In the genomic region with DNA sequence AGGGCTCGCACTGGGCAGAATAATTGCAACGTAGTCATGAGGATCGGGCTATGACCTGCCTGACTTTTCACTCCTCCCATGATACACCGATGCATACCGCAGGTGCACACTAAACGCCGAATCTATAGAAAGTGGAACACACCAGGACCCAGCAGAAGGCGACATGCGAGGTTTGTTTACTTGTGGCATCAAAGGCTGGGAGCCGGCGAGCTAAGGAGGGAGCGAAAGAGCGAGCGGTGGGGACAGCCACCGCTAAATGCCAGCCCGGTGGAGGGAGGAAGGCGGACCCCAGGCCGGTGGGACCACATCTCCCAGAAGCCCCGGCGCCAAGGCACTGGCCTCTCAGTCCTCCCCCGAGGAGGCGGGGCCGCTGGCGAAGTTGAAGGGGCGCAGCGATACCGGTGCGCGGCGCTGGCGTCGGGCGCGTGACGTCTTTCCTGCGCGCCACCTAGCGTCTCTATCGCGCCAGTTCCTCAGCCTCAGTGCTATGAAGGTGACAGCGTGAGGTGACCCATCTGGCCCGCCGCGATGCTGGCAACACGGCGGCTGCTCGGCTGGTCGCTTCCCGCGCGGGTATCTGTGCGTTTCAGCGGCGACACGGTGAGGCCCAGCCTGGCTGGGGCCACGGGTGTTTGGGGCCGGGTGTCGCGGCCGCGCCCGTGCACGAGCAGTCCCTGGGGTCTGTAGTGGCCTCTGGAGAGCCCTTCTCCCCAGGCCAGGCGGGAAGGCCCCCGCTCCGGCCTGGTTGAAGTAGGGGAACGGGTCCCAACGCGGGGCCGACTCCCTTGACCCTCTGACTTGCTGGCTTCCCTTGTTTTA, we compare ENCODE assay signal across 1 cellular context.
TF ChIP-seq lines count a peak whose summit lies in the region.

A gene (plus strand): TSS at position 460 of the 819 bp plus-strand sequence. CDS start 69 bp downstream, at position 529.

TF ChIP-seq in GM23338, 12 proteins besides CTCF, POLR2A, EP300 and RAD21 (continued from another document):
- TF ChIP-seq, protein P1, sequence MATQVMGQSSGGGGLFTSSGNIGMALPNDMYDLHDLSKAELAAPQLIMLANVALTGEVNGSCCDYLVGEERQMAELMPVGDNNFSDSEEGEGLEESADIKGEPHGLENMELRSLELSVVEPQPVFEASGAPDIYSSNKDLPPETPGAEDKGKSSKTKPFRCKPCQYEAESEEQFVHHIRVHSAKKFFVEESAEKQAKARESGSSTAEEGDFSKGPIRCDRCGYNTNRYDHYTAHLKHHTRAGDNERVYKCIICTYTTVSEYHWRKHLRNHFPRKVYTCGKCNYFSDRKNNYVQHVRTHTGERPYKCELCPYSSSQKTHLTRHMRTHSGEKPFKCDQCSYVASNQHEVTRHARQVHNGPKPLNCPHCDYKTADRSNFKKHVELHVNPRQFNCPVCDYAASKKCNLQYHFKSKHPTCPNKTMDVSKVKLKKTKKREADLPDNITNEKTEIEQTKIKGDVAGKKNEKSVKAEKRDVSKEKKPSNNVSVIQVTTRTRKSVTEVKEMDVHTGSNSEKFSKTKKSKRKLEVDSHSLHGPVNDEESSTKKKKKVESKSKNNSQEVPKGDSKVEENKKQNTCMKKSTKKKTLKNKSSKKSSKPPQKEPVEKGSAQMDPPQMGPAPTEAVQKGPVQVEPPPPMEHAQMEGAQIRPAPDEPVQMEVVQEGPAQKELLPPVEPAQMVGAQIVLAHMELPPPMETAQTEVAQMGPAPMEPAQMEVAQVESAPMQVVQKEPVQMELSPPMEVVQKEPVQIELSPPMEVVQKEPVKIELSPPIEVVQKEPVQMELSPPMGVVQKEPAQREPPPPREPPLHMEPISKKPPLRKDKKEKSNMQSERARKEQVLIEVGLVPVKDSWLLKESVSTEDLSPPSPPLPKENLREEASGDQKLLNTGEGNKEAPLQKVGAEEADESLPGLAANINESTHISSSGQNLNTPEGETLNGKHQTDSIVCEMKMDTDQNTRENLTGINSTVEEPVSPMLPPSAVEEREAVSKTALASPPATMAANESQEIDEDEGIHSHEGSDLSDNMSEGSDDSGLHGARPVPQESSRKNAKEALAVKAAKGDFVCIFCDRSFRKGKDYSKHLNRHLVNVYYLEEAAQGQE (IDR thresholded peaks at IDR 0.05; ENCODE audit: unreplicated experiment): no peak
- TF ChIP-seq POLR2AphosphoS5 (IDR thresholded peaks at IDR 0.05; ENCODE audit: low read depth) (peak; percentile 73), ZNF331 (CRISPR knock-in tag; IDR thresholded peaks at IDR 0.05; ENCODE audit: low read depth) (no peak), ZNF114 (CRISPR knock-in tag; IDR thresholded peaks at IDR 0.05) (no peak), NANOG (IDR thresholded peaks at IDR 0.05; ENCODE audit: borderline replicate concordance) (no peak), EZH2phosphoT487 (IDR thresholded peaks at IDR 0.05; ENCODE audit: unreplicated experiment) (no peak)
- TF ChIP-seq, protein P2, sequence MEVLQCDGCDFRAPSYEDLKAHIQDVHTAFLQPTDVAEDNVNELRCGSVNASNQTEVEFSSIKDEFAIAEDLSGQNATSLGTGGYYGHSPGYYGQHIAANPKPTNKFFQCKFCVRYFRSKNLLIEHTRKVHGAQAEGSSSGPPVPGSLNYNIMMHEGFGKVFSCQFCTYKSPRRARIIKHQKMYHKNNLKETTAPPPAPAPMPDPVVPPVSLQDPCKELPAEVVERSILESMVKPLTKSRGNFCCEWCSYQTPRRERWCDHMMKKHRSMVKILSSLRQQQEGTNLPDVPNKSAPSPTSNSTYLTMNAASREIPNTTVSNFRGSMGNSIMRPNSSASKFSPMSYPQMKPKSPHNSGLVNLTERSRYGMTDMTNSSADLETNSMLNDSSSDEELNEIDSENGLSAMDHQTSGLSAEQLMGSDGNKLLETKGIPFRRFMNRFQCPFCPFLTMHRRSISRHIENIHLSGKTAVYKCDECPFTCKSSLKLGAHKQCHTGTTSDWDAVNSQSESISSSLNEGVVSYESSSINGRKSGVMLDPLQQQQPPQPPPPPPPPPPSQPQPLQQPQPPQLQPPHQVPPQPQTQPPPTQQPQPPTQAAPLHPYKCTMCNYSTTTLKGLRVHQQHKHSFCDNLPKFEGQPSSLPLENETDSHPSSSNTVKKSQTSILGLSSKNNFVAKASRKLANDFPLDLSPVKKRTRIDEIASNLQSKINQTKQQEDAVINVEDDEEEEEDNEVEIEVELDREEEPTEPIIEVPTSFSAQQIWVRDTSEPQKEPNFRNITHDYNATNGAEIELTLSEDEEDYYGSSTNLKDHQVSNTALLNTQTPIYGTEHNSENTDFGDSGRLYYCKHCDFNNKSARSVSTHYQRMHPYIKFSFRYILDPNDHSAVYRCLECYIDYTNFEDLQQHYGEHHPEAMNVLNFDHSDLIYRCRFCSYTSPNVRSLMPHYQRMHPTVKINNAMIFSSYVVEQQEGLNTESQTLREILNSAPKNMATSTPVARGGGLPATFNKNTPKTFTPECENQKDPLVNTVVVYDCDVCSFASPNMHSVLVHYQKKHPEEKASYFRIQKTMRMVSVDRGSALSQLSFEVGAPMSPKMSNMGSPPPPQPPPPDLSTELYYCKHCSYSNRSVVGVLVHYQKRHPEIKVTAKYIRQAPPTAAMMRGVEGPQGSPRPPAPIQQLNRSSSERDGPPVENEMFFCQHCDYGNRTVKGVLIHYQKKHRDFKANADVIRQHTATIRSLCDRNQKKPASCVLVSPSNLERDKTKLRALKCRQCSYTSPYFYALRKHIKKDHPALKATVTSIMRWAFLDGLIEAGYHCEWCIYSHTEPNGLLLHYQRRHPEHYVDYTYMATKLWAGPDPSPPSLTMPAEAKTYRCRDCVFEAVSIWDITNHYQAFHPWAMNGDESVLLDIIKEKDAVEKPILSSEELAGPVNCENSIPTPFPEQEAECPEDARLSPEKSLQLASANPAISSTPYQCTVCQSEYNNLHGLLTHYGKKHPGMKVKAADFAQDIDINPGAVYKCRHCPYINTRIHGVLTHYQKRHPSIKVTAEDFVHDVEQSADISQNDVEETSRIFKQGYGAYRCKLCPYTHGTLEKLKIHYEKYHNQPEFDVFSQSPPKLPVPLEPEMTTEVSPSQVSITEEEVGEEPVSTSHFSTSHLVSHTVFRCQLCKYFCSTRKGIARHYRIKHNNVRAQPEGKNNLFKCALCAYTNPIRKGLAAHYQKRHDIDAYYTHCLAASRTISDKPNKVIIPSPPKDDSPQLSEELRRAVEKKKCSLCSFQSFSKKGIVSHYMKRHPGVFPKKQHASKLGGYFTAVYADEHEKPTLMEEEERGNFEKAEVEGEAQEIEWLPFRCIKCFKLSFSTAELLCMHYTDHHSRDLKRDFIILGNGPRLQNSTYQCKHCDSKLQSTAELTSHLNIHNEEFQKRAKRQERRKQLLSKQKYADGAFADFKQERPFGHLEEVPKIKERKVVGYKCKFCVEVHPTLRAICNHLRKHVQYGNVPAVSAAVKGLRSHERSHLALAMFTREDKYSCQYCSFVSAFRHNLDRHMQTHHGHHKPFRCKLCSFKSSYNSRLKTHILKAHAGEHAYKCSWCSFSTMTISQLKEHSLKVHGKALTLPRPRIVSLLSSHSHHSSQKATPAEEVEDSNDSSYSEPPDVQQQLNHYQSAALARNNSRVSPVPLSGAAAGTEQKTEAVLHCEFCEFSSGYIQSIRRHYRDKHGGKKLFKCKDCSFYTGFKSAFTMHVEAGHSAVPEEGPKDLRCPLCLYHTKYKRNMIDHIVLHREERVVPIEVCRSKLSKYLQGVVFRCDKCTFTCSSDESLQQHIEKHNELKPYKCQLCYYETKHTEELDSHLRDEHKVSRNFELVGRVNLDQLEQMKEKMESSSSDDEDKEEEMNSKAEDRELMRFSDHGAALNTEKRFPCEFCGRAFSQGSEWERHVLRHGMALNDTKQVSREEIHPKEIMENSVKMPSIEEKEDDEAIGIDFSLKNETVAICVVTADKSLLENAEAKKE (CRISPR knock-in tag; IDR thresholded peaks at IDR 0.05): no peak
TF ChIP-seq in GM23338: peak in this region for 3.
